8 cellular contexts compared by ENCODE assay signal in genomic region chr2:233418761-233419625, GRCh38.
DNase-seq lines count a peak whose midpoint lies in the region; ATAC-seq and FAIRE-seq lines count a peak whose summit lies in the region.

No MANE protein-coding gene starts in this region.

- peak; percentile 39 for ATAC-seq in HG03378 (IDR thresholded peaks at IDR 0.05; ENCODE audit: unreplicated experiment)
- ATAC-seq in HG02571 (IDR thresholded peaks at IDR 0.05; ENCODE audit: unreplicated experiment) = no peak
- ATAC-seq in HG03469 (IDR thresholded peaks at IDR 0.05; ENCODE audit: unreplicated experiment) = no peak

- FAIRE-seq in GM19239 (lab: Jason Lieb, UNC) = peak; percentile 71

- no peak for DNase-seq in GM19239 (ENCODE audit: insufficient read length, low spot score)
- DNase-seq in activated CD4-positive, alpha-beta T cell treated with anti-CD3 and anti-CD28 coated beads, Interleukin-2, amount 50 U/mL, for 48 hours = peak; percentile 45 to 60
- DNase-seq in germinal center (ENCODE audit: low spot score) = peak; percentile 85
- DNase-seq in stimulated activated CD4-positive, alpha-beta T cell treated with anti-CD3 and anti-CD28 coated beads, TNF-alpha, amount 100 ng/mL, for 1 hour (ENCODE audit: low read depth in 3 of 3, low spot score in 1 of 3) = peak in 2 of 3 donors; percentile 43
- no peak for DNase-seq in COLO829 (ENCODE audit: low spot score)

Comparison
In these comparisons a context has a peak if more than half of its experiments do, and no peak if none do; other contexts are left out.
1. DNase-seq: peak in activated CD4-positive, alpha-beta T cell treated with anti-CD3 and anti-CD28 coated beads, Interleukin-2, amount 50 U/mL, for 48 hours (2 of 2), germinal center (single experiment) and stimulated activated CD4-positive, alpha-beta T cell treated with anti-CD3 and anti-CD28 coated beads, TNF-alpha, amount 100 ng/mL, for 1 hour (2 of 3); none in GM19239 (single experiment) and COLO829 (single experiment).